ENCODE assay signal across 9 cellular contexts in genomic region chr13:79194272-79194671, GRCh38.
A peak's percentile ranks its signal among the peaks of the same experiment; 100 is the strongest.
DNase-seq lines count a peak whose midpoint lies in the region; ATAC-seq and TF ChIP-seq lines count a peak whose summit lies in the region.
"Had no signal": no experiment of that assay in that cellular context is flagged by ENCODE, and none has a peak within 500 bp of the region (broad histone marks: within the 10 kb centered on the region; RNA-seq: fewer than 3 reads in every experiment).

No MANE protein-coding gene starts in this region.

- intact Hi-C loops in breast epithelium (cut with DNase I; ENCODE audit: low total_unique reads): no loop called here

- ATAC-seq in GM18870 (IDR thresholded peaks at IDR 0.05; ENCODE audit: unreplicated experiment): peak; percentile 98
- ATAC-seq in HG02678 (IDR thresholded peaks at IDR 0.05; ENCODE audit: unreplicated experiment): peak; percentile 93

- DNase-seq in NOMO-1 treated with dmso at 0.1 percent for 144 hours (lab: John Stamatoyannopoulos, UW; ENCODE audit: unreplicated experiment) (peak; percentile 86), HT-29 (ENCODE audit: low spot score) (no peak), breast epithelium (ENCODE audit: low spot score in 2 of 2) (no peak), GDM1 (lab: John Stamatoyannopoulos, UW) (no peak), NCI-H774 (lab: John Stamatoyannopoulos, UW) (no peak)
- peak; percentile 53 for DNase-seq in stimulated activated CD4-positive, alpha-beta T cell treated with anti-CD3 and anti-CD28 coated beads, Interleukin-15, amount 100 ng/mL, for 24 hours

- H3K9me3 ChIP-seq in breast epithelium: no peaks in the 10 kb centered on the region

- no peaks in the 10 kb centered on the region for H3K27me3 ChIP-seq in breast epithelium
- H3K27me3 ChIP-seq: cardiac muscle cell had no signal

- no peak for TF ChIP-seq POLR2A in breast epithelium (IDR thresholded peaks at IDR 0.05)

- no peaks in the 10 kb centered on the region for H3K36me3 ChIP-seq in breast epithelium
- H3K36me3 ChIP-seq: cardiac muscle cell had no signal

- H3K27ac ChIP-seq in breast epithelium: no peak overlapping the region
- H3K27ac ChIP-seq: cardiac muscle cell had no signal

- TF ChIP-seq CTCF in breast epithelium (IDR thresholded peaks at IDR 0.05): no peak

- H3K4me1 ChIP-seq in breast epithelium: no peaks in the 10 kb centered on the region

- no peak overlapping the region for H3K4me3 ChIP-seq in breast epithelium
- H3K4me3 ChIP-seq: cardiac muscle cell had no signal

Comparison
In these comparisons a context has a peak if more than half of its experiments do, and no peak if none do; other contexts are left out.
1. DNase-seq: peak in NOMO-1 treated with dmso at 0.1 percent for 144 hours (single experiment) and stimulated activated CD4-positive, alpha-beta T cell treated with anti-CD3 and anti-CD28 coated beads, Interleukin-15, amount 100 ng/mL, for 24 hours (single experiment); none in HT-29 (single experiment), breast epithelium (0 of 2), GDM1 (single experiment) and NCI-H774 (single experiment).